Comparison of ENCODE assay signal across 6 cellular contexts in the genomic region with DNA sequence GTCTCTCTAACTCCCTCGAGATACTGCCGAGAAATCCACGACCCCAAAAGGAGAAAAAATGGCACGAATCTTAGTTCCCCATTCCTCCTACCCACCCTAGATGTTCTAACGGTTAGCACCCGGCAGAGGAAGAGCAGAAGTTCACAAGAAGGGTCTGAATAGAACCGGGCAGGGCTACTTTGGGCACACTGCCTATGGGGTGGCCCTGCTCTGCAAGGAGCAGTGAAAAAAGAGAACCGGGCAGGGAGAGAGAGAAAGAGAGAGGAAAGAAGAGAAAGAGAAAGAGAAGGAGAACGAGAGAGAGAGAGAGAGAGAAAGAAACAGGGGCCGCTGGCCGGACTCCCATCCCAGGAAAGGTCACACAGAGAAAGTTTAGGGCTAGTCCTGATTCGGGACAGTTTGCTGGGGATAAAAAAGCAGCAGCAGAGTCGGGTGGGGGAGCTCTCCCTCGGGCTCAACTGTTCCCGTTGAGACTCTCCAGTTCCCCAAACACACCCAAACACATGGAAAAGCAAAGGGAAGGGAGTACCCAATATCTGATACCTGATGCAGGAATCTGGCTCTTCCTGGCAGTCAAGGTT. TPM values are rescaled to one million over a fixed set of nuclear protein-coding genes. Genes with fewer than 3 reads are reported as not detected.
DNase-seq lines count a peak whose midpoint lies in the region; ATAC-seq and TF ChIP-seq lines count a peak whose summit lies in the region.

No MANE protein-coding gene starts in this region.

- H2AFZ ChIP-seq in hepatocyte, result peak overlapping the region; percentile 53

- H3K27ac ChIP-seq in hepatocyte, result peak overlapping the region; percentile 81
- peak overlapping the region; percentile 91 for H3K27ac ChIP-seq in vagina

- H3K4me3 ChIP-seq in GM08714 (ENCODE audit: low read length), result peak overlapping the region; percentile 80
- peak overlapping the region; percentile 22 for H3K4me3 ChIP-seq in hepatocyte
- peak overlapping the region; percentile 54 to 58 for H3K4me3 ChIP-seq in vagina

- intact Hi-C loops in vagina (cut with DNase I), result no loop called here

- peaks cover 56% of the 10 kb centered on the region for H3K79me2 ChIP-seq in hepatocyte

- TF ChIP-seq CTCF in hepatocyte (IDR thresholded peaks at IDR 0.05; ENCODE audit: poor library complexity) (no peak), vagina (IDR thresholded peaks at IDR 0.05) (no peak)

- H3K36me3 ChIP-seq in hepatocyte (replicated peaks; ENCODE audit: insufficient read depth, low read depth) (no peaks in the 10 kb centered on the region), vagina (no peaks in the 10 kb centered on the region)

- H3K9me3 ChIP-seq in hepatocyte (ENCODE audit: low read depth), result no peaks in the 10 kb centered on the region
- H3K9me3 ChIP-seq in vagina, result no peaks in the 10 kb centered on the region

- TF ChIP-seq POLR2A in vagina (IDR thresholded peaks at IDR 0.05), result no peak

- H3K4me1 ChIP-seq in hepatocyte (ENCODE audit: insufficient read depth) (no peaks in the 10 kb centered on the region), vagina (peaks cover 16% of the 10 kb centered on the region)

- H3K27me3 ChIP-seq in hepatocyte (no peaks in the 10 kb centered on the region), vagina (no peaks in the 10 kb centered on the region)

- peak overlapping the region; percentile 74 for H3K4me2 ChIP-seq in hepatocyte

- no peaks in the 10 kb centered on the region for H3K9me2 ChIP-seq in hepatocyte (replicated peaks; ENCODE audit: insufficient read depth)

- no peak for ATAC-seq in HG02759 (IDR thresholded peaks at IDR 0.05; ENCODE audit: unreplicated experiment)

- DNase-seq in RPMI8226 (peak; percentile 32), hepatocyte (ENCODE audit: low spot score) (no peak), vagina (ENCODE audit: extremely low spot score in 2 of 2) (no peak)
- no peak for DNase-seq in activated CD8-positive, alpha-beta memory T cell treated with anti-CD3 and anti-CD28 coated beads, Interleukin-2, amount 50 U/mL, for 48 hours

- peaks cover 12% of the 10 kb centered on the region for H4K20me1 ChIP-seq in hepatocyte (ENCODE audit: insufficient read depth, poor library complexity, severe bottlenecking)

- 42% methylated on average over 15 of the region's 15 CpGs for WGBS in hepatocyte (ENCODE audit: low lambda C conversion rate, missing lambda C conversion rate)

RNA-seq across cellular contexts. Expression of a gene that starts 0.5 kb away (rescaled TPM):
- total RNA-seq in hepatocyte (134 and 147 TPM in 2 replicates), vagina (15.5 TPM)
- polyA plus RNA-seq in hepatocyte, result 86.4 and 96.5 TPM in 2 replicates

RNA-seq across cellular contexts. Expression of a gene that starts 0.8 kb away (rescaled TPM):
- 74.4 and 76.0 TPM in 2 replicates for total RNA-seq in hepatocyte
- 103 and 112 TPM in 2 replicates for polyA plus RNA-seq in hepatocyte
- 43.2 TPM for total RNA-seq in vagina

RNA-seq across cellular contexts. Expression of a gene that starts 16.4 kb away (rescaled TPM):
- total RNA-seq in hepatocyte (2,118 and 2,358 TPM in 2 replicates), vagina (514 TPM)
- polyA plus RNA-seq in hepatocyte, result 245 and 263 TPM in 2 replicates

RNA-seq across cellular contexts. Expression of a gene that starts 21.3 kb away (rescaled TPM):
- total RNA-seq in hepatocyte (0.70 and 0.96 TPM in 2 replicates), vagina (4.4 TPM)
- 0.62 and 1.4 TPM in 2 replicates for polyA plus RNA-seq in hepatocyte

RNA-seq across cellular contexts. Expression of a gene that starts 58.7 kb away (rescaled TPM):
- total RNA-seq in hepatocyte (8.8 and 10.2 TPM in 2 replicates), vagina (5.6 TPM)
- polyA plus RNA-seq in hepatocyte, result 13.0 and 16.5 TPM in 2 replicates

Comparison
In these comparisons a context has a peak if more than half of its experiments do, and no peak if none do; other contexts are left out.
1. H3K4me3 ChIP-seq: peak in every context shown above with its lines; median percentile 80 in GM08714; 56 in vagina; 22 in hepatocyte.